In genomic region chr4:110163327-110164070, GRCh38 we compare ENCODE assay signal across 10 cellular contexts. TPM values are rescaled to one million over a fixed set of nuclear protein-coding genes. Genes with fewer than 3 reads are reported as not detected.
DNase-seq lines count a peak whose midpoint lies in the region; ATAC-seq and TF ChIP-seq lines count a peak whose summit lies in the region.
"Had no signal": no experiment of that assay in that cellular context is flagged by ENCODE, and none has a peak within 500 bp of the region (broad histone marks: within the 10 kb centered on the region; RNA-seq: fewer than 3 reads in every experiment).

No MANE protein-coding gene starts in this region.

- H3K9me3 Mint-ChIP-seq in natural killer cell treated with Interleukin-12 subunit alpha and Interleukin-12 subunit beta and Interleukin-15 and Interleukin-18, amount 100 ng/mL, for 72 hours = no peaks in the 10 kb centered on the region

- intact Hi-C loops in mammary epithelial cell (cut with micrococcal nuclease) = loop anchor here (2.0 kb wide), 1 partner anchor 33 kb away; no protein-coding TSS in a partner anchor

- WGBS in mammary epithelial cell (ENCODE audit: low coverage, missing lambda C conversion rate) = 78% methylated on average over 4 of the region's 4 CpGs

- H3K36me3 Mint-ChIP-seq in natural killer cell treated with Interleukin-12 subunit alpha and Interleukin-12 subunit beta and Interleukin-15 and Interleukin-18, amount 100 ng/mL, for 72 hours = peaks cover 6% of the 10 kb centered on the region

- H3K27me3 ChIP-seq in mammary epithelial cell (ENCODE audit: insufficient read depth, low read length) = no peaks in the 10 kb centered on the region

- DNase-seq in Caki2 (ENCODE audit: low read depth) (peak; percentile 76), NCI-H226 (peak; percentile 59), mammary epithelial cell (peak; percentile 44), NCI-H1048 (lab: John Stamatoyannopoulos, UW) (no peak), DMS153 treated with DMSO at 0.1 percent for 48 hours (lab: John Stamatoyannopoulos, UW; ENCODE audit: unreplicated experiment) (no peak), HuH-7 (ENCODE audit: low spot score) (no peak)
- DNase-seq in natural killer cell treated with Interleukin-12 subunit alpha and Interleukin-12 subunit beta and Interleukin-15 and Interleukin-18, amount 100 ng/mL, for 72 hours (ENCODE audit: low spot score) = no peak
- DNase-seq: head of caudate nucleus, NCI-H345 had no signal

- no peaks in the 10 kb centered on the region for H3K9me3 ChIP-seq in mammary epithelial cell (replicated peaks; ENCODE audit: insufficient read depth, low read length)

- H3K27ac ChIP-seq in mammary epithelial cell (ENCODE audit: insufficient read depth, low read depth, low read length) = no peak overlapping the region

- in situ Hi-C loops in Caki2 (cut with HindIII; ENCODE audit: low pct_unique_long_range_greater_than_20kb, low sequenced_read_pairs) (no loop called here), mammary epithelial cell (cut with MboI; ENCODE audit: low sequenced_read_pairs in 2 of 2) (no loop called here)

- peak overlapping the region; percentile 0 for H3K4me2 ChIP-seq in mammary epithelial cell (ENCODE audit: insufficient read depth, low read depth, low read length)

- peaks cover 50% of the 10 kb centered on the region for H3K79me2 ChIP-seq in mammary epithelial cell (ENCODE audit: insufficient read depth, low read length)

- peak overlapping the region; percentile 8 to 92 for H3K27ac Mint-ChIP-seq in natural killer cell treated with Interleukin-12 subunit alpha and Interleukin-12 subunit beta and Interleukin-15 and Interleukin-18, amount 100 ng/mL, for 72 hours

- no TSS peak for BruUV-seq in mammary epithelial cell (replicated peaks; lab: Mats Ljungman, UMichigan)

- H3K4me1 Mint-ChIP-seq in natural killer cell treated with Interleukin-12 subunit alpha and Interleukin-12 subunit beta and Interleukin-15 and Interleukin-18, amount 100 ng/mL, for 72 hours (ENCODE audit: low read depth in 2 of 2) = peaks cover 35 to 47% of the 10 kb centered on the region in 2 donors

- peaks cover 5% of the 10 kb centered on the region for H3K36me3 ChIP-seq in mammary epithelial cell (ENCODE audit: insufficient read depth, low read length)

- TF ChIP-seq CTCF in mammary epithelial cell (conservative IDR thresholded peaks at IDR 0.05 in 1 of 2, IDR thresholded peaks at IDR 0.05 in 1 of 2; ENCODE audit: extremely low read depth in 1 of 2, insufficient read depth in 1 of 2, low read depth in 1 of 2, low read length in 2 of 2) = no peak

- CTCF ChIA-PET in mammary epithelial cell (lab: Charles Lee; ENCODE audit: low non-redundant PET) = no interaction called here

- no peak overlapping the region for H2AFZ ChIP-seq in mammary epithelial cell (ENCODE audit: low read depth, low read length)

- no peaks in the 10 kb centered on the region for H3K27me3 Mint-ChIP-seq in natural killer cell treated with Interleukin-12 subunit alpha and Interleukin-12 subunit beta and Interleukin-15 and Interleukin-18, amount 100 ng/mL, for 72 hours

- ATAC-seq in natural killer cell treated with Interleukin-12 subunit alpha and Interleukin-12 subunit beta and Interleukin-15 and Interleukin-18, amount 100 ng/mL, for 72 hours = no peak
- no peak for ATAC-seq in GM18519 (IDR thresholded peaks at IDR 0.05; ENCODE audit: low FRiP score, unreplicated experiment)

- no peak overlapping the region for H3K4me3 Mint-ChIP-seq in natural killer cell treated with Interleukin-12 subunit alpha and Interleukin-12 subunit beta and Interleukin-15 and Interleukin-18, amount 100 ng/mL, for 72 hours

- no peaks in the 10 kb centered on the region for H4K20me1 ChIP-seq in mammary epithelial cell (ENCODE audit: insufficient read depth, low read length)

- no peak overlapping the region for H3K4me3 ChIP-seq in mammary epithelial cell (replicated peaks in 1 of 3; ENCODE audit: insufficient read depth in 1 of 3, low read depth in 2 of 3, low read length in 3 of 3)

- H3K9ac ChIP-seq in mammary epithelial cell (ENCODE audit: insufficient read depth, low read length) = no peak overlapping the region

- dilution Hi-C loops in mammary epithelial cell (cut with HindIII; ENCODE audit: low sequenced_read_pairs) = no loop called here

- peaks cover 40% of the 10 kb centered on the region for H3K4me1 ChIP-seq in mammary epithelial cell (ENCODE audit: insufficient read depth, low read length)

RNA-seq across cellular contexts. Expression of gene ELOVL6, which starts 34.9 kb away (rescaled TPM):
- total RNA-seq in Caki2 (2014; rRNA removed; shearing (Covaris generic); ENCODE audit: low replicate concordance) = 22.4 and 23.8 TPM in 2 replicates
- total RNA-seq in mammary epithelial cell = 10 to 100 TPM; 18.7 to 49.0 TPM
- polyA plus RNA-seq in mammary epithelial cell = 61.6 TPM
- 34.7 TPM for polyA minus RNA-seq in mammary epithelial cell
- 10 to 100 TPM; 20.2 to 26.5 TPM for total RNA-seq in natural killer cell treated with Interleukin-12 subunit alpha and Interleukin-12 subunit beta and Interleukin-15 and Interleukin-18, amount 100 ng/mL, for 72 hours

Comparison
In these comparisons a context has a peak if more than half of its experiments do, and no peak if none do; other contexts are left out.
1. DNase-seq: peak in Caki2 (single experiment), NCI-H226 (single experiment) and mammary epithelial cell (single experiment); none in natural killer cell treated with Interleukin-12 subunit alpha and Interleukin-12 subunit beta and Interleukin-15 and Interleukin-18, amount 100 ng/mL, for 72 hours (single experiment), NCI-H1048 (single experiment), DMS153 treated with DMSO at 0.1 percent for 48 hours (single experiment) and HuH-7 (single experiment).